12 cellular contexts compared by ENCODE assay signal in the genomic region with DNA sequence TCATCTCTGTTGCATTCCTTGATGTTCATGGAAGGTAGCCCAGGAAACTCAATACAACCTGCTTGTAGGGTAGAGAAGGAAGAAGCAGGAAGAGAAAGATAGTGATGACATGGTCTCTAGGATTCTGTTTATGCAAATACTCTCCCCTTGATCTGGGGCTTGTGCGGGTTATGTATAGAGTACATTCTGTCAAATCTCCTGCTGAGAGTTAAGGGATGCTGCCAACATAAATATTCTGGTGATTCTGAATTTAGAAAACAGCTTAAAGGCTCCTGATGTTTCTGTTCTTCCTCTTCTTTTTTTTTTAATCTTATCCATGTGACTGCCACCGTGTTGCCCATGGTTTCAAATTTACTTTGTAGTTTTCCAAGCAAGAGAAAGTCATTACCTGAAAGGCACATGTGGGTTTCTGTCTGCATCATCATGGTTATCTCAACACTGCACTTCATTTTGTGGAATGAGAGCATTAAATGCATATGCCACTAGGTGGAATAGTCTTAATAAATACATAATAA.
DNase-seq lines count a peak whose midpoint lies in the region; ATAC-seq and TF ChIP-seq lines count a peak whose summit lies in the region.
"Had no signal": no experiment of that assay in that cellular context is flagged by ENCODE, and none has a peak within 500 bp of the region (broad histone marks: within the 10 kb centered on the region; RNA-seq: fewer than 3 reads in every experiment).

No MANE protein-coding gene starts in this region.

- no peaks in the 10 kb centered on the region for H3K36me3 ChIP-seq in HEK293 (ENCODE audit: control insufficient read depth in 2 of 2, insufficient read depth in 1 of 2, low read length in 2 of 2)
- H3K36me3 ChIP-seq: tibial artery had no signal

- CTCF ChIA-PET in HEK293 (lab: Yijun Ruan, JAX): interaction anchor here (0.6 to 4.3 kb wide), 12 partner anchors 27 to 869 kb away, joined by 3 to 55 read pairs (median 3); no protein-coding TSS in a partner anchor

- H3K9me3 ChIP-seq in HEK293 (ENCODE audit: control insufficient read depth, insufficient read depth, low read depth, low read length): no peaks in the 10 kb centered on the region
- H3K9me3 ChIP-seq: tibial artery had no signal

- no peak for TF ChIP-seq CTCF in HEK293 (tag by site-specific recombination; IDR thresholded peaks at IDR 0.05)

- DNase-seq in COR-L47 (lab: John Stamatoyannopoulos, UW): peak; percentile 17
- DNase-seq in OCI-M1 (lab: John Stamatoyannopoulos, UW): peak; percentile 54
- peak; percentile 18 for DNase-seq in fibroblast of the conjunctiva (ENCODE audit: low read depth)
- no peak for DNase-seq in NCI-H524 (lab: John Stamatoyannopoulos, UW)
- DNase-seq in ureter (ENCODE audit: low spot score): no peak
- DNase-seq: activated CD4-positive, alpha-beta T cell treated with anti-CD3 and anti-CD28 coated beads for 36 hours; activated naive CD8-positive, alpha-beta T cell treated with anti-CD3 and anti-CD28 coated beads, Interleukin-2, amount 50 U/mL, for 24 hours; CD4-positive, alpha-beta T cell; Kasumi-1; tibial artery had no signal

- peak overlapping the region; percentile 77 for H3K27ac ChIP-seq in HEK293 (ENCODE audit: extremely low read depth, low read depth, low read length)
- H3K27ac ChIP-seq: tibial artery had no signal

- POLR2A ChIA-PET in HEK293 (lab: Yijun Ruan, JAX): no interaction called here

- no peak overlapping the region; the same call in 1 of the 2 replicates for H3K4me3 ChIP-seq in HEK293 (ENCODE audit: low read depth, low read length)
- H3K4me3 ChIP-seq: tibial artery had no signal

- no peak for ATAC-seq in HG02938 (IDR thresholded peaks at IDR 0.05; ENCODE audit: unreplicated experiment)
- ATAC-seq: activated CD4-positive, alpha-beta T cell treated with anti-CD3 and anti-CD28 coated beads for 36 hours; activated naive CD8-positive, alpha-beta T cell treated with anti-CD3 and anti-CD28 coated beads, Interleukin-2, amount 50 U/mL, for 24 hours had no signal

- H3K4me1 ChIP-seq in HEK293 (ENCODE audit: control insufficient read depth, insufficient read depth, low read length): peaks cover 23% of the 10 kb centered on the region

TF ChIP-seq in HEK293, 187 proteins besides CTCF, POLR2A, EP300 and RAD21 (continues in another document):
- TF ChIP-seq, protein P1, sequence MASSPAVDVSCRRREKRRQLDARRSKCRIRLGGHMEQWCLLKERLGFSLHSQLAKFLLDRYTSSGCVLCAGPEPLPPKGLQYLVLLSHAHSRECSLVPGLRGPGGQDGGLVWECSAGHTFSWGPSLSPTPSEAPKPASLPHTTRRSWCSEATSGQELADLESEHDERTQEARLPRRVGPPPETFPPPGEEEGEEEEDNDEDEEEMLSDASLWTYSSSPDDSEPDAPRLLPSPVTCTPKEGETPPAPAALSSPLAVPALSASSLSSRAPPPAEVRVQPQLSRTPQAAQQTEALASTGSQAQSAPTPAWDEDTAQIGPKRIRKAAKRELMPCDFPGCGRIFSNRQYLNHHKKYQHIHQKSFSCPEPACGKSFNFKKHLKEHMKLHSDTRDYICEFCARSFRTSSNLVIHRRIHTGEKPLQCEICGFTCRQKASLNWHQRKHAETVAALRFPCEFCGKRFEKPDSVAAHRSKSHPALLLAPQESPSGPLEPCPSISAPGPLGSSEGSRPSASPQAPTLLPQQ (tag by site-specific recombination; IDR thresholded peaks at IDR 0.05): 0 out of 2 replicates have a peak, but pooled peaks have one; percentile 13
- TF ChIP-seq OSR2 (tag by site-specific recombination; IDR thresholded peaks at IDR 0.05) (peak; percentile 75), ZNF843 (tag by site-specific recombination; IDR thresholded peaks at IDR 0.05) (peak; percentile 57; the same call in 1 of the 2 replicates), ZNF629 (tag by site-specific recombination; IDR thresholded peaks at IDR 0.05) (peak; percentile 55), ZNF335 (tag by site-specific recombination; conservative IDR thresholded peaks at IDR 0.05) (peak; percentile 12; the same call in 1 of the 2 replicates), ZBTB20 (tag by site-specific recombination; IDR thresholded peaks at IDR 0.05) (0 out of 2 replicates have a peak, but pooled peaks have one; percentile 46), ZXDB (tag by site-specific recombination; IDR thresholded peaks at IDR 0.05) (0 out of 2 replicates have a peak, but pooled peaks have one; percentile 31), ZBTB8A (tag by site-specific recombination; IDR thresholded peaks at IDR 0.05) (no peak), ZNF223 (tag by site-specific recombination; IDR thresholded peaks at IDR 0.05) (no peak), PRDM1 (tag by site-specific recombination; IDR thresholded peaks at IDR 0.05) (peak; percentile 10; the same call in 1 of the 2 replicates), TRIM28 (IDR thresholded peaks at IDR 0.05; ENCODE audit: borderline replicate concordance, low read length) (no peak), ZBTB21 (tag by site-specific recombination; IDR thresholded peaks at IDR 0.05) (0 out of 2 replicates have a peak, but pooled peaks have one; percentile 39), ZBTB17 (tag by site-specific recombination; IDR thresholded peaks at IDR 0.05) (peak; percentile 10; the same call in 1 of the 2 replicates)
- TF ChIP-seq, protein P2, sequence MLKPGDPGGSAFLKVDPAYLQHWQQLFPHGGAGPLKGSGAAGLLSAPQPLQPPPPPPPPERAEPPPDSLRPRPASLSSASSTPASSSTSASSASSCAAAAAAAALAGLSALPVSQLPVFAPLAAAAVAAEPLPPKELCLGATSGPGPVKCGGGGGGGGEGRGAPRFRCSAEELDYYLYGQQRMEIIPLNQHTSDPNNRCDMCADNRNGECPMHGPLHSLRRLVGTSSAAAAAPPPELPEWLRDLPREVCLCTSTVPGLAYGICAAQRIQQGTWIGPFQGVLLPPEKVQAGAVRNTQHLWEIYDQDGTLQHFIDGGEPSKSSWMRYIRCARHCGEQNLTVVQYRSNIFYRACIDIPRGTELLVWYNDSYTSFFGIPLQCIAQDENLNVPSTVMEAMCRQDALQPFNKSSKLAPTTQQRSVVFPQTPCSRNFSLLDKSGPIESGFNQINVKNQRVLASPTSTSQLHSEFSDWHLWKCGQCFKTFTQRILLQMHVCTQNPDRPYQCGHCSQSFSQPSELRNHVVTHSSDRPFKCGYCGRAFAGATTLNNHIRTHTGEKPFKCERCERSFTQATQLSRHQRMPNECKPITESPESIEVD (tag by site-specific recombination; IDR thresholded peaks at IDR 0.05): peak; percentile 68
- TF ChIP-seq, protein P3, sequence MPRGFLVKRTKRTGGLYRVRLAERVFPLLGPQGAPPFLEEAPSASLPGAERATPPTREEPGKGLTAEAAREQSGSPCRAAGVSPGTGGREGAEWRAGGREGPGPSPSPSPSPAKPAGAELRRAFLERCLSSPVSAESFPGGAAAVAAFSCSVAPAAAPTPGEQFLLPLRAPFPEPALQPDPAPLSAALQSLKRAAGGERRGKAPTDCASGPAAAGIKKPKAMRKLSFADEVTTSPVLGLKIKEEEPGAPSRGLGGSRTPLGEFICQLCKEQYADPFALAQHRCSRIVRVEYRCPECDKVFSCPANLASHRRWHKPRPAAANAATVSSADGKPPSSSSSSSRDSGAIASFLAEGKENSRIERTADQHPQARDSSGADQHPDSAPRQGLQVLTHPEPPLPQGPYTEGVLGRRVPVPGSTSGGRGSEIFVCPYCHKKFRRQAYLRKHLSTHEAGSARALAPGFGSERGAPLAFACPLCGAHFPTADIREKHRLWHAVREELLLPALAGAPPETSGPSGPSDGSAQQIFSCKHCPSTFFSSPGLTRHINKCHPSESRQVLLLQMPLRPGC (tag by site-specific recombination; IDR thresholded peaks at IDR 0.05): peak; percentile 62
- TF ChIP-seq, protein P4, sequence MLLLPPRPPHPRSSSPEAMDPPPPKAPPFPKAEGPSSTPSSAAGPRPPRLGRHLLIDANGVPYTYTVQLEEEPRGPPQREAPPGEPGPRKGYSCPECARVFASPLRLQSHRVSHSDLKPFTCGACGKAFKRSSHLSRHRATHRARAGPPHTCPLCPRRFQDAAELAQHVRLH (tag by site-specific recombination; IDR thresholded peaks at IDR 0.05): 0 out of 2 replicates have a peak, but pooled peaks have one; percentile 17
- TF ChIP-seq, protein P5, sequence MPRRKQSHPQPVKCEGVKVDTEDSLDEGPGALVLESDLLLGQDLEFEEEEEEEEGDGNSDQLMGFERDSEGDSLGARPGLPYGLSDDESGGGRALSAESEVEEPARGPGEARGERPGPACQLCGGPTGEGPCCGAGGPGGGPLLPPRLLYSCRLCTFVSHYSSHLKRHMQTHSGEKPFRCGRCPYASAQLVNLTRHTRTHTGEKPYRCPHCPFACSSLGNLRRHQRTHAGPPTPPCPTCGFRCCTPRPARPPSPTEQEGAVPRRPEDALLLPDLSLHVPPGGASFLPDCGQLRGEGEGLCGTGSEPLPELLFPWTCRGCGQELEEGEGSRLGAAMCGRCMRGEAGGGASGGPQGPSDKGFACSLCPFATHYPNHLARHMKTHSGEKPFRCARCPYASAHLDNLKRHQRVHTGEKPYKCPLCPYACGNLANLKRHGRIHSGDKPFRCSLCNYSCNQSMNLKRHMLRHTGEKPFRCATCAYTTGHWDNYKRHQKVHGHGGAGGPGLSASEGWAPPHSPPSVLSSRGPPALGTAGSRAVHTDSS (tag by site-specific recombination; IDR thresholded peaks at IDR 0.05): peak; percentile 40; the same call in 1 of the 2 replicates

Comparison
In these comparisons a context has a peak if more than half of its experiments do, and no peak if none do; other contexts are left out.
1. DNase-seq: peak in COR-L47 (single experiment), OCI-M1 (single experiment) and fibroblast of the conjunctiva (single experiment); none in NCI-H524 (0 of 2) and ureter (single experiment).